1 cellular context compared by ENCODE assay signal in the genomic region with DNA sequence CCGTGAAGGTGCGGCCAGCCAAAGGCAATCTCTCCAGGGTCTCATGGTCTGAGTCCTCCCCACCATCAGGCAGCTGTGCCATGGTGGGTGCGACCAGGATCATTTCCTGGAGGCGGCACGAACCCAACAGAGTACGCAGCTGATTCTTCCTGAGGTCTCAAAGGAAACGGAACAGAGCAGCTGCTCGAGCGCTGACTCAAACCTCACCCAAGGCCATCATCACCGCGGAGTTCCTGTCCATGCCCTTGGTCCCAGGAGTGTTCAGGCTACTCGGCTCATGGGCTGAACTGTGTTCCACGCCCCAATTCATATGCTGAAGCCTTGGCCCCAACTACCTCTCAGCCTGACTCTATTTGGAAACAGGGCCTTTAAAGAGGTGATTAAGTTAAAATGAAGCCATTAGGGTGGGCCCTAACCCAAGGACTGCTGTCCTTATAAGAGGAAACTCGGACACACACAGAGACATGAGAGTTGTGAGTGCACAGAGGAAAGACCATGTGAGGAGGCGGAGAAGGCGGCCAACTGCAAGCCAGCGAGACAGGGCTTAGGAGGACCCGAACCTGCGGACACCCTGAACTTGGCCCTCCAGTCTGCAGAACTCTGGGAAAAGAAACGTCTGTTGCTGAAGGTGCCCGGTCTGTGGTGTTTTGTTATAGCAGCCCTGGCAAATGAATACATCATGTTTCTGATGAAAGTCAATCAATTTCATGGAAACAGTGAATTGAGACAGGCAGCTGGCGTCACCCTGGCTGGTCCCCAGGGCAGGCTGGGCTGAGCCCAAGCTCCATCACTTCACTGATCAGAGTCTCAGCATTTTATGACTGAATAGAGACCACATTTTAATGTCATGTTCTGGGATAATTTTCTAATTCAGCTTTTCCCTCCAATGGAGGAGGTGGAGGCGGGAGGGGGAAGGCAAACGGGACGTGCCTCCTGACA.
TF ChIP-seq lines count a peak whose summit lies in the region.

No MANE protein-coding gene starts in this region.

TF ChIP-seq in HepG2, 621 proteins besides CTCF, POLR2A, EP300 and RAD21 (continues in another document):
- TF ChIP-seq AHDC1 (CRISPR knock-in tag; IDR thresholded peaks at IDR 0.05; ENCODE audit: borderline replicate concordance) (0 out of 2 replicates have a peak, but pooled peaks have one; percentile 44), SMYD3 (CRISPR knock-in tag; IDR thresholded peaks at IDR 0.05) (no peak), ZNF234 (CRISPR knock-in tag; conservative IDR thresholded peaks at IDR 0.05) (no peak), TFAP4 (IDR thresholded peaks at IDR 0.05; ENCODE audit: borderline replicate concordance, low read depth) (peak; percentile 83; the same call in 1 of the 2 replicates), KLF6 (CRISPR knock-in tag; IDR thresholded peaks at IDR 0.05) (no peak), YEATS2 (CRISPR knock-in tag; IDR thresholded peaks at IDR 0.05; ENCODE audit: borderline replicate concordance) (no peak; the same call in 1 of the 2 replicates), ZNF577 (CRISPR knock-in tag; IDR thresholded peaks at IDR 0.05; ENCODE audit: borderline replicate concordance, low read depth) (no peak), ZNF24 (IDR thresholded peaks at IDR 0.05) (no peak), GFI1 (CRISPR knock-in tag; IDR thresholded peaks at IDR 0.05; ENCODE audit: borderline replicate concordance) (no peak), TRIM24 (CRISPR knock-in tag; IDR thresholded peaks at IDR 0.05) (no peak), HNRNPL (IDR thresholded peaks at IDR 0.05; ENCODE audit: low read depth, low read length) (no peak), ZIK1 (CRISPR knock-in tag; IDR thresholded peaks at IDR 0.05; ENCODE audit: borderline replicate concordance, low read depth) (no peak), KDM3A (CRISPR knock-in tag; IDR thresholded peaks at IDR 0.05; ENCODE audit: low read depth) (no peak; the same call in 1 of the 2 replicates), KLF11 (CRISPR knock-in tag; IDR thresholded peaks at IDR 0.05) (no peak), DPF2 (CRISPR knock-in tag; IDR thresholded peaks at IDR 0.05; ENCODE audit: borderline replicate concordance, low read depth) (peak; percentile 84), GATA4 (IDR thresholded peaks at IDR 0.05; ENCODE audit: borderline replicate concordance, low read depth) (no peak), FOXO4 (CRISPR knock-in tag; conservative IDR thresholded peaks at IDR 0.05) (no peak), ZBTB46 (CRISPR knock-in tag; IDR thresholded peaks at IDR 0.05; ENCODE audit: borderline replicate concordance) (no peak), CENPT (CRISPR knock-in tag; IDR thresholded peaks at IDR 0.05; ENCODE audit: low read depth) (no peak), ZNF792 (CRISPR knock-in tag; IDR thresholded peaks at IDR 0.05) (peak; percentile 72; the same call in 1 of the 2 replicates), ZFP91 (CRISPR knock-in tag; IDR thresholded peaks at IDR 0.05; ENCODE audit: borderline replicate concordance) (peak; percentile 48; the same call in 1 of the 2 replicates), GLMP (CRISPR knock-in tag; IDR thresholded peaks at IDR 0.05; ENCODE audit: borderline replicate concordance) (no peak), ZNF251 (CRISPR knock-in tag; IDR thresholded peaks at IDR 0.05) (no peak), ZNF747 (CRISPR knock-in tag; IDR thresholded peaks at IDR 0.05; ENCODE audit: borderline replicate concordance) (0 out of 2 replicates have a peak, but pooled peaks have one; percentile 38), TERF1 (CRISPR knock-in tag; IDR thresholded peaks at IDR 0.05) (no peak)
- TF ChIP-seq, protein P1, sequence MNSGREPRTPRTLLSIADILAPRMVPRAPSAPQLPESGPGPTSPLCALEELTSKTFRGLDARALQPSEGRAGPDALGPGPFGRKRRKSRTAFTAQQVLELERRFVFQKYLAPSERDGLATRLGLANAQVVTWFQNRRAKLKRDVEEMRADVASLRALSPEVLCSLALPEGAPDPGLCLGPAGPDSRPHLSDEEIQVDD (CRISPR knock-in tag; IDR thresholded peaks at IDR 0.05; ENCODE audit: borderline replicate concordance), result no peak
- TF ChIP-seq, protein P2, sequence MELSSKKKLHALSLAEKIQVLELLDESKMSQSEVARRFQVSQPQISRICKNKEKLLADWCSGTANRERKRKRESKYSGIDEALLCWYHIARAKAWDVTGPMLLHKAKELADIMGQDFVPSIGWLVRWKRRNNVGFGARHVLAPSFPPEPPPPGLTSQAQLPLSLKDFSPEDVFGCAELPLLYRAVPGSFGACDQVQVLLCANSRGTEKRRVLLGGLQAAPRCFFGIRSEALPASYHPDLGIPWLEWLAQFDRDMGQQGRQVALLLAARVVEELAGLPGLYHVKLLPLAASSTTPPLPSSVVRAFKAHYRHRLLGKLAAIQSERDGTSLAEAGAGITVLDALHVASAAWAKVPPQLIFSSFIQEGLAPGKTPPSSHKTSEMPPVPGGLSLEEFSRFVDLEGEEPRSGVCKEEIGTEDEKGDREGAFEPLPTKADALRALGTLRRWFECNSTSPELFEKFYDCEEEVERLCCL (CRISPR knock-in tag; IDR thresholded peaks at IDR 0.05; ENCODE audit: borderline replicate concordance), result no peak
- TF ChIP-seq, protein P3, sequence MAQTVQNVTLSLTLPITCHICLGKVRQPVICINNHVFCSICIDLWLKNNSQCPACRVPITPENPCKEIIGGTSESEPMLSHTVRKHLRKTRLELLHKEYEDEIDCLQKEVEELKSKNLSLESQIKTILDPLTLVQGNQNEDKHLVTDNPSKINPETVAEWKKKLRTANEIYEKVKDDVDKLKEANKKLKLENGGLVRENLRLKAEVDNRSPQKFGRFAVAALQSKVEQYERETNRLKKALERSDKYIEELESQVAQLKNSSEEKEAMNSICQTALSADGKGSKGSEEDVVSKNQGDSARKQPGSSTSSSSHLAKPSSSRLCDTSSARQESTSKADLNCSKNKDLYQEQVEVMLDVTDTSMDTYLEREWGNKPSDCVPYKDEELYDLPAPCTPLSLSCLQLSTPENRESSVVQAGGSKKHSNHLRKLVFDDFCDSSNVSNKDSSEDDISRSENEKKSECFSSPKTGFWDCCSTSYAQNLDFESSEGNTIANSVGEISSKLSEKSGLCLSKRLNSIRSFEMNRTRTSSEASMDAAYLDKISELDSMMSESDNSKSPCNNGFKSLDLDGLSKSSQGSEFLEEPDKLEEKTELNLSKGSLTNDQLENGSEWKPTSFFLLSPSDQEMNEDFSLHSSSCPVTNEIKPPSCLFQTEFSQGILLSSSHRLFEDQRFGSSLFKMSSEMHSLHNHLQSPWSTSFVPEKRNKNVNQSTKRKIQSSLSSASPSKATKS (CRISPR knock-in tag; IDR thresholded peaks at IDR 0.05), result no peak
